31 cellular contexts compared by ENCODE assay signal in the genomic region with DNA sequence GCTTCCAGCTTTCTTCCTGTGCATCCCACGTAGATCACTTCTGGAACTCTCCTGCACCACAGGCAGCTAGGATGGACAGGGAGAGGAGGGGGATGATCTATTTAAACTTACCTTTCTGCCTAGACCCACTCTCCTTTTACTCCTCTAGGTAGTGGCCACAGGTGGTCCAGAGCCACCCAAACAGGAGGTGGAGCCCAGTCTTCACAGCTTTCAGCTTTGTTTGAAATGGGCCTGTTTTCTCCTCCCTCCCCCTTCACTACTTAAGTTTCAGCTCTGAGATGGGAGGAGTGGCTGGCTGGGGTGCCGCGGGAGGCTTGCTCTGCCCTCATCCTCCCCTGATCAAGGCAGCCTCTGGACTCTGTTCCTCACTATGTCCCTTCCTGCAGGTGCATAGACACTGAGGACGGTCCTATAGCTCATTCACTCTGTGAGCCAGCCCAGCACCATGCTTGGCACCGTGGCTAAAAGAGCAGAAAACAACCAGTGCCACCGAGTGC. TPM values are rescaled to one million over a fixed set of nuclear protein-coding genes. Genes with fewer than 3 reads are reported as not detected.
"Had no signal": no experiment of that assay in that cellular context is flagged by ENCODE, and none has a peak within 500 bp of the region (broad histone marks: within the 10 kb centered on the region; RNA-seq: fewer than 3 reads in every experiment).

No MANE protein-coding gene starts in this region.

- H3K9ac ChIP-seq: neural progenitor cell had no signal

- H3K27me3 ChIP-seq: ascending aorta, neural progenitor cell had no signal

- H3K27me3 Mint-ChIP-seq: activated naive CD8-positive, alpha-beta T cell treated with anti-CD3 and anti-CD28 coated beads, Interleukin-2, amount 10 ng/mL, durations not matched to agents 7 days and 5 days had no signal

- H3K4me3 Mint-ChIP-seq: activated CD4-positive, alpha-beta memory T cell treated with anti-CD3 and anti-CD28 coated beads for 36 hours; activated naive CD4-positive, alpha-beta T cell treated with anti-CD3 and anti-CD28 coated beads, Interleukin-2, amount 10 ng/mL, durations not matched to agents 7 days and 5 days; activated naive CD8-positive, alpha-beta T cell treated with anti-CD3 and anti-CD28 coated beads, Interleukin-2, amount 10 ng/mL, durations not matched to agents 7 days and 5 days; activated T-helper 1 cell treated with anti-CD3 and anti-CD28 coated beads, Interleukin-12 subunit alpha, Interleukin-12 subunit beta, Interleukin-2, Interleukin-4 antibody, amounts not matched to agents 30 ng/mL and 10 ng/mL and 1 ng/mL, durations not matched to agents 14 hours and 24 hours and 36 hours; effector memory CD8-positive, alpha-beta T cell; natural killer cell; neural progenitor cell; T-helper 1 cell treated with Interleukin-12 subunit alpha and Interleukin-12 subunit beta and Interleukin-4 antibody, amounts not matched to agents 30 μg/mL and 1 μg/mL, for 36 hours had no signal

- H3K36me3 Mint-ChIP-seq: activated CD4-positive, alpha-beta memory T cell treated with anti-CD3 and anti-CD28 coated beads for 36 hours; activated naive CD4-positive, alpha-beta T cell treated with anti-CD3 and anti-CD28 coated beads, Interleukin-2, amount 10 ng/mL, durations not matched to agents 7 days and 5 days; activated naive CD8-positive, alpha-beta T cell treated with anti-CD3 and anti-CD28 coated beads, Interleukin-2, amount 10 ng/mL, durations not matched to agents 7 days and 5 days; brain; natural killer cell; neural progenitor cell had no signal

- H3K9me3 ChIP-seq: ascending aorta, lower lobe of right lung, tibial nerve had no signal

- ATAC-seq: effector memory CD8-positive, alpha-beta T cell; natural killer cell had no signal

- H3K4me1 Mint-ChIP-seq: activated naive CD4-positive, alpha-beta T cell treated with anti-CD3 and anti-CD28 coated beads, Interleukin-2, amount 10 ng/mL, durations not matched to agents 7 days and 5 days; activated naive CD8-positive, alpha-beta T cell treated with anti-CD3 and anti-CD28 coated beads, Interleukin-2, amount 10 ng/mL, durations not matched to agents 7 days and 5 days; natural killer cell had no signal

- H3K27ac Mint-ChIP-seq: activated CD4-positive, alpha-beta memory T cell treated with anti-CD3 and anti-CD28 coated beads for 36 hours; activated naive CD4-positive, alpha-beta T cell treated with anti-CD3 and anti-CD28 coated beads, Interleukin-2, amount 10 ng/mL, durations not matched to agents 7 days and 5 days; activated naive CD8-positive, alpha-beta T cell treated with anti-CD3 and anti-CD28 coated beads, Interleukin-2, amount 10 ng/mL, durations not matched to agents 7 days and 5 days; activated T-helper 1 cell treated with anti-CD3 and anti-CD28 coated beads, Interleukin-12 subunit alpha, Interleukin-12 subunit beta, Interleukin-2, Interleukin-4 antibody, amounts not matched to agents 30 ng/mL and 10 ng/mL and 1 ng/mL, durations not matched to agents 14 hours and 24 hours and 36 hours; effector memory CD8-positive, alpha-beta T cell; natural killer cell; neural progenitor cell; T-helper 1 cell treated with Interleukin-12 subunit alpha and Interleukin-12 subunit beta and Interleukin-4 antibody, amounts not matched to agents 30 μg/mL and 1 μg/mL, for 36 hours had no signal

- H3K4me1 ChIP-seq: ascending aorta, lower lobe of right lung had no signal

- DNase-seq: activated CD4-positive, alpha-beta memory T cell treated with anti-CD3 and anti-CD28 coated beads for 36 hours; activated CD8-positive, alpha-beta memory T cell treated with anti-CD3 and anti-CD28 coated beads, Interleukin-2, amount 50 U/mL, for 4 hours; activated effector memory CD4-positive, alpha-beta T cell treated with anti-CD3 and anti-CD28 coated beads, Interleukin-2, amount 50 U/mL, for 16 hours; activated naive CD4-positive, alpha-beta T cell treated with anti-CD3 and anti-CD28 coated beads, Interleukin-2, amount 10 ng/mL, durations not matched to agents 7 days and 5 days; activated naive CD8-positive, alpha-beta T cell treated with anti-CD3 and anti-CD28 coated beads, Interleukin-2, amount 10 ng/mL, durations not matched to agents 7 days and 5 days; activated T-cell treated with anti-CD3 and anti-CD28 coated beads, Interleukin-2, amount 50 U/mL, for 1 hour; cortex of kidney; effector memory CD8-positive, alpha-beta T cell; kidney; lower lobe of right lung; natural killer cell; stimulated activated CD4-positive, alpha-beta T cell treated with anti-CD3 and anti-CD28 coated beads, Interleukin-2, amount 100 ng/mL, for 48 hours; stimulated activated naive CD4-positive, alpha-beta T cell treated with Interleukin-2 at 50 U/mL for 16 hours; T-helper 9 cell had no signal

- H3K4me3 ChIP-seq: ascending aorta, cardiac muscle cell, lower lobe of right lung, neural progenitor cell, tibial nerve had no signal

- H3K9me3 Mint-ChIP-seq: activated CD4-positive, alpha-beta memory T cell treated with anti-CD3 and anti-CD28 coated beads for 36 hours; activated naive CD4-positive, alpha-beta T cell treated with anti-CD3 and anti-CD28 coated beads, Interleukin-2, amount 10 ng/mL, durations not matched to agents 7 days and 5 days; activated naive CD8-positive, alpha-beta T cell treated with anti-CD3 and anti-CD28 coated beads, Interleukin-2, amount 10 ng/mL, durations not matched to agents 7 days and 5 days; activated T-helper 1 cell treated with anti-CD3 and anti-CD28 coated beads, Interleukin-12 subunit alpha, Interleukin-12 subunit beta, Interleukin-2, Interleukin-4 antibody, amounts not matched to agents 30 ng/mL and 10 ng/mL and 1 ng/mL, durations not matched to agents 14 hours and 24 hours and 36 hours; neural progenitor cell; T-helper 1 cell treated with Interleukin-12 subunit alpha and Interleukin-12 subunit beta and Interleukin-4 antibody, amounts not matched to agents 30 μg/mL and 1 μg/mL, for 36 hours had no signal

- H3K27ac ChIP-seq: ascending aorta, cardiac muscle cell, lower lobe of right lung, neural progenitor cell, tibial nerve, VCaP had no signal

- H3K36me3 ChIP-seq: ascending aorta, cardiac muscle cell, lower lobe of right lung, neural progenitor cell, tibial nerve had no signal

RNA-seq across cellular contexts. Expression of gene CELF4, which starts 12.6 kb away (rescaled TPM):
- total RNA-seq: activated CD4-positive, alpha-beta memory T cell treated with anti-CD3 and anti-CD28 coated beads for 36 hours; activated CD8-positive, alpha-beta memory T cell treated with anti-CD3 and anti-CD28 coated beads for 36 hours; activated naive CD8-positive, alpha-beta T cell treated with anti-CD3 and anti-CD28 coated beads, Interleukin-2, amount 10 ng/mL, durations not matched to agents 7 days and 5 days; activated T-helper 1 cell treated with anti-CD3 and anti-CD28 coated beads, Interleukin-12 subunit alpha, Interleukin-12 subunit beta, Interleukin-2, Interleukin-4 antibody, amounts not matched to agents 30 ng/mL and 10 ng/mL and 1 ng/mL, durations not matched to agents 14 hours and 24 hours and 36 hours; ascending aorta; endothelial cell of umbilical vein; fibroblast of villous mesenchyme; left lobe of liver; mononuclear cell; natural killer cell; osteoblast; skeletal muscle tissue; tibial nerve; ureter had no signal
- polyA plus RNA-seq: endothelial cell of umbilical vein, fibroblast of lung had no signal
